In the genomic region with DNA sequence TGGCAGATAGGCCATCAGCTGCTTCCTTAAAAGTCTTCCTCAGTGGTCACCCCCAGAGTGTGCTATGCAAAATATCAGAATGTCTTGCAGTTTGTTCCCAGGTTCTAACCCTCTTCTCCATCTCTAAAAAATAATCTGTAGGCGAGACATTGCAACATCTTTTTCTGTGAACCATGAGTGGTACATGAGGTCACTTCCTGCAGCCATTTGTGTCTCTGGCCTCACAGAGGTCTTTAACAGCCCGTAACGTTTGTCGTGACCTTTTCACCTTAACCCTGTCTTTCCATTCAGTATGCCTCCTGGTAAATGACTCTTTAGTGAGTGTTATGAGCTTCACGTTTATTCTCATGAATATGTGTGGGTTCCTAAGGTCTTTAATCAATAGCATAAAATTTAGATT, we compare ENCODE assay signal across 9 cellular contexts.
DNase-seq lines count a peak whose midpoint lies in the region; ATAC-seq, FAIRE-seq and TF ChIP-seq lines count a peak whose summit lies in the region.
"Had no signal": no experiment of that assay in that cellular context is flagged by ENCODE, and none has a peak within 500 bp of the region (broad histone marks: within the 10 kb centered on the region; RNA-seq: fewer than 3 reads in every experiment).

No MANE protein-coding gene starts in this region.

- peaks cover 0 to 5% (median 0%) of the 10 kb centered on the region in 3 donors for H3K4me1 ChIP-seq in pancreas

- H3K4me3 Mint-ChIP-seq in T-helper 1 cell treated with Interleukin-12 subunit alpha and Interleukin-12 subunit beta and Interleukin-4 antibody, amounts not matched to agents 30 μg/mL and 1 μg/mL, for 36 hours: peak overlapping the region; percentile 10

- intact Hi-C loops in pancreas (cut with DNase I) (no loop called here), posterior cingulate gyrus (cut with DNase I) (no loop called here)

- H3K27ac ChIP-seq in epithelial cell of prostate (peak overlapping the region; percentile 3), pancreas (peak overlapping the region in 2 of 4 donors; percentile 2 to 47)

- FAIRE-seq in pancreas (lab: Jason Lieb, UNC): no peak

- H3K36me3 Mint-ChIP-seq in T-helper 1 cell treated with Interleukin-12 subunit alpha and Interleukin-12 subunit beta and Interleukin-4 antibody, amounts not matched to agents 30 μg/mL and 1 μg/mL, for 36 hours (ENCODE audit: low read depth): peaks cover 23% of the 10 kb centered on the region

- TF ChIP-seq CTCF in pancreas (IDR thresholded peaks at IDR 0.05): no peak

- peak overlapping the region; percentile 83 for H3K27ac Mint-ChIP-seq in T-helper 1 cell treated with Interleukin-12 subunit alpha and Interleukin-12 subunit beta and Interleukin-4 antibody, amounts not matched to agents 30 μg/mL and 1 μg/mL, for 36 hours

- no peaks in the 10 kb centered on the region for H3K27me3 ChIP-seq in pancreas

- H3K4me1 Mint-ChIP-seq in T-helper 1 cell treated with Interleukin-12 subunit alpha and Interleukin-12 subunit beta and Interleukin-4 antibody, amounts not matched to agents 30 μg/mL and 1 μg/mL, for 36 hours (ENCODE audit: low read depth): peaks cover 34% of the 10 kb centered on the region

- H3K36me3 ChIP-seq in pancreas: peaks cover 0 to 25% (median 3%) of the 10 kb centered on the region in 3 donors

- ATAC-seq in pancreas (peak in 3 of 4 donors; percentile 51 to 61 (median 55)), GM18868 (IDR thresholded peaks at IDR 0.05; ENCODE audit: unreplicated experiment) (no peak)

- H3K9me3 ChIP-seq in pancreas: no peaks in the 10 kb centered on the region
- H3K9me3 ChIP-seq: Caco-2 had no signal

- 43 to 49% methylated on average over 5 of the region's 5 CpGs for WGBS in pancreas, 2 donors

- no peaks in the 10 kb centered on the region for H3K9me3 Mint-ChIP-seq in T-helper 1 cell treated with Interleukin-12 subunit alpha and Interleukin-12 subunit beta and Interleukin-4 antibody, amounts not matched to agents 30 μg/mL and 1 μg/mL, for 36 hours

- H3K27me3 Mint-ChIP-seq in T-helper 1 cell treated with Interleukin-12 subunit alpha and Interleukin-12 subunit beta and Interleukin-4 antibody, amounts not matched to agents 30 μg/mL and 1 μg/mL, for 36 hours (ENCODE audit: low read depth): no peaks in the 10 kb centered on the region

- no peak overlapping the region for H3K4me3 ChIP-seq in pancreas

- peak; percentile 11 for DNase-seq in activated gamma-delta T cell treated with Interleukin-2 at 50 U/mL for 16 hours
- DNase-seq in activated gamma-delta T cell (lab: John Stamatoyannopoulos, UW): no peak
- no peak for DNase-seq in epithelial cell of prostate (ENCODE audit: low read depth, low spot score)
- DNase-seq in pancreas: no peak
- DNase-seq in central memory CD4-positive, alpha-beta T cell: no peak
- no peak for DNase-seq in posterior cingulate gyrus
